Comparison of ENCODE assay signal across 8 cellular contexts in genomic region chr19:21835429-21835809, GRCh38. TPM values are rescaled to one million over a fixed set of nuclear protein-coding genes. Genes with fewer than 3 reads are reported as not detected.
DNase-seq lines count a peak whose midpoint lies in the region; ATAC-seq and TF ChIP-seq lines count a peak whose summit lies in the region.

No MANE protein-coding gene starts in this region.

- H3K36me3 Mint-ChIP-seq in activated CD8-positive, alpha-beta memory T cell treated with anti-CD3 and anti-CD28 coated beads, Interleukin-2, amount 10 ng/mL, durations not matched to agents 7 days and 5 days, result peaks cover 67% of the 10 kb centered on the region
- peaks cover 14% of the 10 kb centered on the region for H3K36me3 Mint-ChIP-seq in activated naive CD8-positive, alpha-beta T cell

- H3K9me3 ChIP-seq in thyroid gland, result no peaks in the 10 kb centered on the region

- WGBS in thyroid gland, 2 donors, result 8 to 11% methylated on average over 23 of the region's 23 CpGs

- peak overlapping the region; percentile 61 for H3K27ac ChIP-seq in layer of hippocampus (ENCODE audit: low read depth, low read length)
- peak overlapping the region; percentile 54 to 86 (median 70) for H3K27ac ChIP-seq in thyroid gland

- H3K27me3 Mint-ChIP-seq in activated CD8-positive, alpha-beta memory T cell treated with anti-CD3 and anti-CD28 coated beads, Interleukin-2, amount 10 ng/mL, durations not matched to agents 7 days and 5 days, result no peaks in the 10 kb centered on the region
- H3K27me3 Mint-ChIP-seq in activated naive CD8-positive, alpha-beta T cell, result no peaks in the 10 kb centered on the region

- peaks cover 19% of the 10 kb centered on the region for H3K4me1 Mint-ChIP-seq in activated CD8-positive, alpha-beta memory T cell treated with anti-CD3 and anti-CD28 coated beads, Interleukin-2, amount 10 ng/mL, durations not matched to agents 7 days and 5 days
- peaks cover 39% of the 10 kb centered on the region for H3K4me1 Mint-ChIP-seq in activated naive CD8-positive, alpha-beta T cell (ENCODE audit: low read depth)

- H3K27me3 ChIP-seq in layer of hippocampus (ENCODE audit: control insufficient read depth, insufficient read depth, low read length), result no peaks in the 10 kb centered on the region
- H3K27me3 ChIP-seq in thyroid gland, result no peaks in the 10 kb centered on the region

- CTCF ChIA-PET in activated CD8-positive, alpha-beta memory T cell treated with anti-CD3 and anti-CD28 coated beads, Interleukin-2, amount 10 ng/mL, durations not matched to agents 7 days and 5 days (lab: Charles Lee), result interaction anchor here (1.3 to 1.8 kb wide), 3 partner anchors 13 to 68 kb away, joined by 4 to 6 read pairs (median 4); partner anchors contain the start of gene ZNF100

- ATAC-seq in activated CD8-positive, alpha-beta memory T cell treated with anti-CD3 and anti-CD28 coated beads, Interleukin-2, amount 10 ng/mL, durations not matched to agents 7 days and 5 days, result no peak
- ATAC-seq in GM21423 (IDR thresholded peaks at IDR 0.05; ENCODE audit: unreplicated experiment), result no peak

- no peaks in the 10 kb centered on the region for H3K36me3 ChIP-seq in thyroid gland

- no peak for TF ChIP-seq CTCF in thyroid gland (IDR thresholded peaks at IDR 0.05)

- H3K9me3 Mint-ChIP-seq in activated CD8-positive, alpha-beta memory T cell treated with anti-CD3 and anti-CD28 coated beads, Interleukin-2, amount 10 ng/mL, durations not matched to agents 7 days and 5 days (ENCODE audit: low read depth), result peaks cover 21% of the 10 kb centered on the region
- peaks cover 4% of the 10 kb centered on the region for H3K9me3 Mint-ChIP-seq in activated naive CD8-positive, alpha-beta T cell (ENCODE audit: low read depth)

- intact Hi-C loops in thyroid gland (cut with DNase I), result no loop called here

- H3K27ac Mint-ChIP-seq in activated CD8-positive, alpha-beta memory T cell treated with anti-CD3 and anti-CD28 coated beads, Interleukin-2, amount 10 ng/mL, durations not matched to agents 7 days and 5 days, result peak overlapping the region; percentile 100
- peak overlapping the region; percentile 99 for H3K27ac Mint-ChIP-seq in activated naive CD8-positive, alpha-beta T cell

- TF ChIP-seq POLR2A in thyroid gland (IDR thresholded peaks at IDR 0.05), result no peak

- H3K4me3 Mint-ChIP-seq in activated CD8-positive, alpha-beta memory T cell treated with anti-CD3 and anti-CD28 coated beads, Interleukin-2, amount 10 ng/mL, durations not matched to agents 7 days and 5 days, result peak overlapping the region; percentile 91
- peak overlapping the region; percentile 98 for H3K4me3 Mint-ChIP-seq in activated naive CD8-positive, alpha-beta T cell

- peak overlapping the region; percentile 63 to 90 (median 74) for H3K4me3 ChIP-seq in thyroid gland (replicated peaks in 1 of 3)

- in situ Hi-C loops in ACHN (cut with HindIII; ENCODE audit: low pct_ligation_motif_present, low pct_unique_long_range_greater_than_20kb, low sequenced_read_pairs), result no loop called here

- peaks cover 0 to 8% of the 10 kb centered on the region in 2 donors for H3K4me1 ChIP-seq in thyroid gland

- peak; percentile 41 for DNase-seq in activated CD8-positive, alpha-beta memory T cell treated with anti-CD3 and anti-CD28 coated beads, Interleukin-2, amount 10 ng/mL, durations not matched to agents 7 days and 5 days
- DNase-seq in activated CD8-positive, alpha-beta memory T cell treated with anti-CD3 and anti-CD28 coated beads, Interleukin-2, amount 50 U/mL, for 4 hours, result no peak
- DNase-seq in thyroid gland (no peak), DMS 273 treated with DMSO at 0.1 percent for 48 hours (lab: John Stamatoyannopoulos, UW) (no peak), ACHN (no peak)

RNA-seq across cellular contexts. Expression of gene ZNF43, which starts 0.6 kb away (rescaled TPM):
- total RNA-seq in activated CD8-positive, alpha-beta memory T cell treated with anti-CD3 and anti-CD28 coated beads, Interleukin-2, amount 10 ng/mL, durations not matched to agents 7 days and 5 days, result 10 to 100 TPM; 21.4 to 31.0 TPM
- total RNA-seq in thyroid gland, result 10 to 100 TPM; 20.9 to 35.3 (median 25.8) TPM
